20 cellular contexts compared by ENCODE assay signal in genomic region chr7:130852867-130853266, GRCh38.
"Had no signal": no experiment of that assay in that cellular context is flagged by ENCODE, and none has a peak within 500 bp of the region (broad histone marks: within the 10 kb centered on the region; RNA-seq: fewer than 3 reads in every experiment).

No MANE protein-coding gene starts in this region.

- H2AFZ ChIP-seq: parathyroid adenoma had no signal

- H3K4me3 ChIP-seq: gastroesophageal sphincter, mucosa of descending colon, skin epidermis, tibial nerve, uterus had no signal

- H3K9ac ChIP-seq: parathyroid adenoma had no signal

- H3K79me2 ChIP-seq: parathyroid adenoma had no signal

- H3K4me1 ChIP-seq: gastroesophageal sphincter, parathyroid adenoma, tibial nerve, uterus had no signal

- H3K27ac ChIP-seq: gastroesophageal sphincter, parathyroid adenoma, tibial nerve, uterus had no signal

- H3K27me3 ChIP-seq: gastroesophageal sphincter, tibial nerve, uterus had no signal

- H3K36me3 ChIP-seq: uterus had no signal

- DNase-seq: activated CD8-positive, alpha-beta memory T cell treated with anti-CD3 and anti-CD28 coated beads for 24 hours; activated CD8-positive, alpha-beta memory T cell treated with anti-CD3 and anti-CD28 coated beads, Interleukin-2, amount 50 U/mL, for 4 hours; activated T-cell treated with anti-CD3 and anti-CD28 coated beads, Interleukin-2, amount 50 U/mL, for 24 hours; effector memory CD4-positive, alpha-beta T cell; head of caudate nucleus; hypothalamus; left cardiac atrium; mesendoderm; nephron progenitor cell; nucleus accumbens; right cardiac atrium; stimulated activated CD4-positive, alpha-beta T cell treated with anti-CD3 and anti-CD28 coated beads, Interleukin-2, amount 100 ng/mL, for 24 hours; stimulated activated naive CD8-positive, alpha-beta T cell treated with anti-CD3 and anti-CD28 coated beads, Interleukin-15, amount 100 ng/mL, for 72 hours; T-helper 9 cell; uterus had no signal
